19 cellular contexts compared by ENCODE assay signal in genomic region chr3:13504161-13504831, GRCh38. TPM values are rescaled to one million over a fixed set of nuclear protein-coding genes. Genes with fewer than 3 reads are reported as not detected.
DNase-seq lines count a peak whose midpoint lies in the region; ATAC-seq and FAIRE-seq lines count a peak whose summit lies in the region.
"Had no signal": no experiment of that assay in that cellular context is flagged by ENCODE, and none has a peak within 500 bp of the region (broad histone marks: within the 10 kb centered on the region; RNA-seq: fewer than 3 reads in every experiment).

No MANE protein-coding gene starts in this region.

- peaks cover 0 to 2% of the 10 kb centered on the region in 2 donors for H3K36me3 ChIP-seq in neuronal stem cell (replicated peaks in 1 of 2; ENCODE audit: control insufficient read depth in 2 of 2, insufficient read depth in 2 of 2, low read length in 2 of 2)
- H3K36me3 ChIP-seq: cardiac muscle cell, neutrophil had no signal

- no peak overlapping the region for H2BK12ac ChIP-seq in neuronal stem cell (ENCODE audit: low read length)

- no peak overlapping the region for H2BK120ac ChIP-seq in neuronal stem cell (ENCODE audit: low read depth, low read length)

- peak overlapping the region; percentile 32 for H4K8ac ChIP-seq in neuronal stem cell (ENCODE audit: low read depth, low read length)

- no peaks in the 10 kb centered on the region for H3K79me1 ChIP-seq in neuronal stem cell (ENCODE audit: low read depth, low read length)

- peak overlapping the region; percentile 77 for H2BK5ac ChIP-seq in neuronal stem cell (ENCODE audit: low read length)

- DNase-seq in ELF-1 (ENCODE audit: low read depth, low spot score): peak; percentile 53
- peak; percentile 20 for DNase-seq in NCI-H226
- DNase-seq in brain pericyte (ENCODE audit: low read depth, low spot score): peak; percentile 90
- DNase-seq in neuronal stem cell (ENCODE audit: low spot score): no peak
- no peak for DNase-seq in frontal cortex (ENCODE audit: low spot score in 2 of 2)
- DNase-seq in COLO829 (ENCODE audit: low spot score): no peak
- no peak for DNase-seq in NCI-H526 (lab: John Stamatoyannopoulos, UW)
- DNase-seq: activated CD4-positive, alpha-beta T cell treated with anti-CD3 and anti-CD28 coated beads, Interleukin-2, amount 50 U/mL, for 48 hours; activated naive CD4-positive, alpha-beta T cell treated with anti-CD3 and anti-CD28 coated beads, Interleukin-2, amount 50 U/mL, for 16 hours; effector CD4-positive, alpha-beta T cell; KBM-7; midbrain; NCI-H1092 treated with DMSO at 0.1 percent for 48 hours; SW 1271 had no signal

- no peak overlapping the region for H3K4ac ChIP-seq in neuronal stem cell (ENCODE audit: low read length)

- H3K4me2 ChIP-seq in neuronal stem cell (ENCODE audit: insufficient read depth, low read length, poor library complexity, severe bottlenecking): no peak overlapping the region

- peak overlapping the region; percentile 76 for H3K9ac ChIP-seq in neuronal stem cell (ENCODE audit: low read depth, low read length, poor library complexity)

- H3K14ac ChIP-seq in neuronal stem cell (ENCODE audit: low read length): no peak overlapping the region

- peak overlapping the region; percentile 61 for H3K23ac ChIP-seq in neuronal stem cell (ENCODE audit: low read depth, low read length, poor library complexity)

- H2BK15ac ChIP-seq in neuronal stem cell (ENCODE audit: low read length): peak overlapping the region; percentile 51

- H3K27me3 ChIP-seq in neuronal stem cell (ENCODE audit: control insufficient read depth in 3 of 3, insufficient read depth in 3 of 3, low read depth in 1 of 3, low read length in 3 of 3): peaks cover 0 to 1% (median 0%) of the 10 kb centered on the region in 3 experiments
- H3K27me3 ChIP-seq: cardiac muscle cell, Peyer's patch had no signal

- H2AFZ ChIP-seq in neuronal stem cell (ENCODE audit: low read length): peak overlapping the region; percentile 68

- no peak for ATAC-seq in GM21367 (IDR thresholded peaks at IDR 0.05; ENCODE audit: unreplicated experiment)

- no peak overlapping the region for H4K91ac ChIP-seq in neuronal stem cell (ENCODE audit: low read depth, low read length, poor library complexity)

- H3K27ac ChIP-seq in neuronal stem cell (replicated peaks; ENCODE audit: low read length): no peak overlapping the region
- H3K27ac ChIP-seq: cardiac muscle cell, neutrophil, Peyer's patch had no signal

- H3K4me1 ChIP-seq in neuronal stem cell (ENCODE audit: control insufficient read depth in 2 of 2, insufficient read depth in 1 of 2, low read depth in 1 of 2, low read length in 2 of 2): peaks cover 20 to 21% of the 10 kb centered on the region in 2 donors
- H3K4me1 ChIP-seq: Peyer's patch had no signal

- H3K9me3 ChIP-seq in neuronal stem cell (replicated peaks in 1 of 2; ENCODE audit: control insufficient read depth in 2 of 2, insufficient read depth in 1 of 2, low read depth in 1 of 2, low read length in 2 of 2): no peaks in the 10 kb centered on the region
- H3K9me3 ChIP-seq: neutrophil, Peyer's patch had no signal

- peak overlapping the region; percentile 94 for H2AK5ac ChIP-seq in neuronal stem cell (ENCODE audit: low read depth, low read length)

- no CpG with 5 or more reads among the region's 23 CpGs for WGBS in neuronal stem cell (ENCODE audit: extremely low coverage in 2 of 2, insufficient read length in 2 of 2, insufficient replicate concordance in 1 of 2), 2 donors

- peak overlapping the region; percentile 79 for H3K18ac ChIP-seq in neuronal stem cell (ENCODE audit: low read length)

- H3K4me3 ChIP-seq in neuronal stem cell (ENCODE audit: low read length in 2 of 2): no peak overlapping the region
- H3K4me3 ChIP-seq: cardiac muscle cell, Peyer's patch had no signal

- FAIRE-seq in frontal cortex (lab: Jason Lieb, UNC): no peak
- FAIRE-seq: keratinocyte had no signal

RNA-seq across cellular contexts. Expression of gene HDAC11, which starts 24.2 kb away (rescaled TPM):
- 7.3 TPM for polyA plus RNA-seq in neuronal stem cell (2013, experiment 1 of 2)
- polyA plus RNA-seq in neuronal stem cell (2013, experiment 2 of 2): 7.6 TPM
- 10.2 TPM for total RNA-seq in frontal cortex

RNA-seq across cellular contexts. Expression of gene FBLN2, which starts 44.6 kb away (rescaled TPM):
- polyA plus RNA-seq in neuronal stem cell (2013, experiment 1 of 2): 12.1 TPM
- polyA plus RNA-seq in neuronal stem cell (2013, experiment 2 of 2): 12.3 TPM
- total RNA-seq in frontal cortex: 5.3 TPM

Comparison
In these comparisons a context has a peak if more than half of its experiments do, and no peak if none do; other contexts are left out.
1. DNase-seq: peak in ELF-1 (single experiment), NCI-H226 (single experiment) and brain pericyte (single experiment); none in neuronal stem cell (single experiment), frontal cortex (0 of 2), COLO829 (single experiment) and NCI-H526 (0 of 2).